1 cellular context compared by ENCODE assay signal in the genomic region with DNA sequence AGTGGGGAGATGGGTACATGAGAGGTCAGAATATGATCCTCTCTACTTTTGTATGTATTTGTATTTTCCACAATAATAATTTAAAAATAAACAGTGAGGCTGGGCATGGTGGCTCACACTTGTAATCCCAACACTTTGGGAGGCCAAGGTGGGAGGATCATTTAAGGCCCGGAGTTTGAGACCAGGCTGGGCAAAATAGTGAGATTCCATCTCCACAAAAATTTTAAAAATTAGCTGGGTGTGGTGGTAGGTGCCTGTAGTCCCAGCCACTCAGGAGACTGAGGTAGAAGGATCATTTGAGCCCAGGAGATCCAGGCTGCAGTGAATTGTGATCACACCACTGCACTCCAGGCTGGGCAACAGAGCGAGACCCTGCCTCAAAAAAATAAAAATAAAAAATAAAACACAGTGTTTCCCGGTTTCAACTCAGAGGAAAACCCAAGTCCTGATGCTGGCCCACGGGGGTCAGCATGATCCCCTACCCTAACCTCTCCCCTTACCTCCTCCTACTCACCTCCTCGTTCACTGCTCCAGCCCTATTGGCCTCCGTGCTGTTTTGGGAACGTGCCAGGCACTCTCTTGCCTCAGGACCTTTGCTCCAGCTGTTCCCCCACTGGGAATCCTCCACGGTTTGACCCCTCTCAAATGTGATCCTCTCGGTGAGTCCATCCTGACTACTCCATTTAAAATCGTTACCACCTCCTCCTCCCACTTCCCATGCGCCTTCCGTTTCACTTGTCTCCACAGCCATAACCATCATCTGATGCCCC.
TF ChIP-seq lines count a peak whose summit lies in the region.

No MANE protein-coding gene starts in this region.

TF ChIP-seq in WTC11, 78 proteins besides CTCF, POLR2A, EP300 and RAD21 (continued from another document):
- TF ChIP-seq, protein P1, sequence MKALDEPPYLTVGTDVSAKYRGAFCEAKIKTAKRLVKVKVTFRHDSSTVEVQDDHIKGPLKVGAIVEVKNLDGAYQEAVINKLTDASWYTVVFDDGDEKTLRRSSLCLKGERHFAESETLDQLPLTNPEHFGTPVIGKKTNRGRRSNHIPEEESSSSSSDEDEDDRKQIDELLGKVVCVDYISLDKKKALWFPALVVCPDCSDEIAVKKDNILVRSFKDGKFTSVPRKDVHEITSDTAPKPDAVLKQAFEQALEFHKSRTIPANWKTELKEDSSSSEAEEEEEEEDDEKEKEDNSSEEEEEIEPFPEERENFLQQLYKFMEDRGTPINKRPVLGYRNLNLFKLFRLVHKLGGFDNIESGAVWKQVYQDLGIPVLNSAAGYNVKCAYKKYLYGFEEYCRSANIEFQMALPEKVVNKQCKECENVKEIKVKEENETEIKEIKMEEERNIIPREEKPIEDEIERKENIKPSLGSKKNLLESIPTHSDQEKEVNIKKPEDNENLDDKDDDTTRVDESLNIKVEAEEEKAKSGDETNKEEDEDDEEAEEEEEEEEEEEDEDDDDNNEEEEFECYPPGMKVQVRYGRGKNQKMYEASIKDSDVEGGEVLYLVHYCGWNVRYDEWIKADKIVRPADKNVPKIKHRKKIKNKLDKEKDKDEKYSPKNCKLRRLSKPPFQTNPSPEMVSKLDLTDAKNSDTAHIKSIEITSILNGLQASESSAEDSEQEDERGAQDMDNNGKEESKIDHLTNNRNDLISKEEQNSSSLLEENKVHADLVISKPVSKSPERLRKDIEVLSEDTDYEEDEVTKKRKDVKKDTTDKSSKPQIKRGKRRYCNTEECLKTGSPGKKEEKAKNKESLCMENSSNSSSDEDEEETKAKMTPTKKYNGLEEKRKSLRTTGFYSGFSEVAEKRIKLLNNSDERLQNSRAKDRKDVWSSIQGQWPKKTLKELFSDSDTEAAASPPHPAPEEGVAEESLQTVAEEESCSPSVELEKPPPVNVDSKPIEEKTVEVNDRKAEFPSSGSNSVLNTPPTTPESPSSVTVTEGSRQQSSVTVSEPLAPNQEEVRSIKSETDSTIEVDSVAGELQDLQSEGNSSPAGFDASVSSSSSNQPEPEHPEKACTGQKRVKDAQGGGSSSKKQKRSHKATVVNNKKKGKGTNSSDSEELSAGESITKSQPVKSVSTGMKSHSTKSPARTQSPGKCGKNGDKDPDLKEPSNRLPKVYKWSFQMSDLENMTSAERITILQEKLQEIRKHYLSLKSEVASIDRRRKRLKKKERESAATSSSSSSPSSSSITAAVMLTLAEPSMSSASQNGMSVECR (CRISPR knock-in tag; IDR thresholded peaks at IDR 0.05; ENCODE audit: borderline replicate concordance) = no peak
- no peak for TF ChIP-seq ZNF263 (CRISPR knock-in tag; IDR thresholded peaks at IDR 0.05; ENCODE audit: low read depth)
- TF ChIP-seq CREM (CRISPR knock-in tag; IDR thresholded peaks at IDR 0.05) = no peak
- no peak for TF ChIP-seq SP1 (CRISPR knock-in tag; conservative IDR thresholded peaks at IDR 0.05)
- TF ChIP-seq, protein P2, sequence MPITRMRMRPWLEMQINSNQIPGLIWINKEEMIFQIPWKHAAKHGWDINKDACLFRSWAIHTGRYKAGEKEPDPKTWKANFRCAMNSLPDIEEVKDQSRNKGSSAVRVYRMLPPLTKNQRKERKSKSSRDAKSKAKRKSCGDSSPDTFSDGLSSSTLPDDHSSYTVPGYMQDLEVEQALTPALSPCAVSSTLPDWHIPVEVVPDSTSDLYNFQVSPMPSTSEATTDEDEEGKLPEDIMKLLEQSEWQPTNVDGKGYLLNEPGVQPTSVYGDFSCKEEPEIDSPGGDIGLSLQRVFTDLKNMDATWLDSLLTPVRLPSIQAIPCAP (CRISPR knock-in tag; IDR thresholded peaks at IDR 0.05) = no peak
- TF ChIP-seq FOXP1 (CRISPR knock-in tag; IDR thresholded peaks at IDR 0.05; ENCODE audit: borderline replicate concordance) = no peak
- TF ChIP-seq, protein P3, sequence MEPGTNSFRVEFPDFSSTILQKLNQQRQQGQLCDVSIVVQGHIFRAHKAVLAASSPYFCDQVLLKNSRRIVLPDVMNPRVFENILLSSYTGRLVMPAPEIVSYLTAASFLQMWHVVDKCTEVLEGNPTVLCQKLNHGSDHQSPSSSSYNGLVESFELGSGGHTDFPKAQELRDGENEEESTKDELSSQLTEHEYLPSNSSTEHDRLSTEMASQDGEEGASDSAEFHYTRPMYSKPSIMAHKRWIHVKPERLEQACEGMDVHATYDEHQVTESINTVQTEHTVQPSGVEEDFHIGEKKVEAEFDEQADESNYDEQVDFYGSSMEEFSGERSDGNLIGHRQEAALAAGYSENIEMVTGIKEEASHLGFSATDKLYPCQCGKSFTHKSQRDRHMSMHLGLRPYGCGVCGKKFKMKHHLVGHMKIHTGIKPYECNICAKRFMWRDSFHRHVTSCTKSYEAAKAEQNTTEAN (CRISPR knock-in tag; IDR thresholded peaks at IDR 0.05) = no peak
- TF ChIP-seq, protein P4, sequence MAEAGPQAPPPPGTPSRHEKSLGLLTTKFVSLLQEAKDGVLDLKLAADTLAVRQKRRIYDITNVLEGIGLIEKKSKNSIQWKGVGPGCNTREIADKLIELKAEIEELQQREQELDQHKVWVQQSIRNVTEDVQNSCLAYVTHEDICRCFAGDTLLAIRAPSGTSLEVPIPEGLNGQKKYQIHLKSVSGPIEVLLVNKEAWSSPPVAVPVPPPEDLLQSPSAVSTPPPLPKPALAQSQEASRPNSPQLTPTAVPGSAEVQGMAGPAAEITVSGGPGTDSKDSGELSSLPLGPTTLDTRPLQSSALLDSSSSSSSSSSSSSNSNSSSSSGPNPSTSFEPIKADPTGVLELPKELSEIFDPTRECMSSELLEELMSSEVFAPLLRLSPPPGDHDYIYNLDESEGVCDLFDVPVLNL (CRISPR knock-in tag; IDR thresholded peaks at IDR 0.05; ENCODE audit: borderline replicate concordance, low read depth) = no peak
- no peak for TF ChIP-seq ZNF317 (CRISPR knock-in tag; IDR thresholded peaks at IDR 0.05; ENCODE audit: borderline replicate concordance, low read depth)
- TF ChIP-seq, protein P5, sequence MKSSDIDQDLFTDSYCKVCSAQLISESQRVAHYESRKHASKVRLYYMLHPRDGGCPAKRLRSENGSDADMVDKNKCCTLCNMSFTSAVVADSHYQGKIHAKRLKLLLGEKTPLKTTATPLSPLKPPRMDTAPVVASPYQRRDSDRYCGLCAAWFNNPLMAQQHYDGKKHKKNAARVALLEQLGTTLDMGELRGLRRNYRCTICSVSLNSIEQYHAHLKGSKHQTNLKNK (CRISPR knock-in tag; IDR thresholded peaks at IDR 0.05) = no peak
